1 cellular context compared by ENCODE assay signal in the genomic region with DNA sequence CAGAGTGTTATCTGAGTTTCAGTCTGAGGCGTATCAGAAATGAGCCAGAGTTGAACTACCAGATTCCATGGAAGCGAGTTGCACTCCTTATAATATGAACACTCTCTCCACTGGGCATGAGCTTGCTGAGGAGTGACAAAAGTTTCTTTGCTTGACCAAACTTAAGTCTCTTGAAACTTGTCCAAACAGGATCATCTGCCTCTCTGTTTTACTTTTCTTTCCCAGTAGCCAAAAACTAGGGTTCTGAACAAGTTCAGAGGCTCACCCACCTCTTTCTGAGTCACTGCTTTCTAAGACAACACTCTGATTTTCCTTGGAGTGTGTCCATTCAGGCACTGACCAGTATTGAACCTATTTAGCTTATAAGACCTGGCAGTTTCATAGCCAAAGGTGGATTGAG.
TF ChIP-seq lines count a peak whose summit lies in the region.

No MANE protein-coding gene starts in this region.

TF ChIP-seq in HepG2, 621 proteins besides CTCF, POLR2A, EP300 and RAD21 (continued from another document):
- TF ChIP-seq MEIS1 (CRISPR knock-in tag; IDR thresholded peaks at IDR 0.05; ENCODE audit: borderline replicate concordance) = no peak
- TF ChIP-seq ERF (CRISPR knock-in tag; IDR thresholded peaks at IDR 0.05) = no peak
- TF ChIP-seq ZNF724P (CRISPR knock-in tag; IDR thresholded peaks at IDR 0.05; ENCODE audit: borderline replicate concordance) = no peak
- TF ChIP-seq ESRRA (CRISPR knock-in tag; IDR thresholded peaks at IDR 0.05; ENCODE audit: low read depth) = no peak
- TF ChIP-seq, protein P1, sequence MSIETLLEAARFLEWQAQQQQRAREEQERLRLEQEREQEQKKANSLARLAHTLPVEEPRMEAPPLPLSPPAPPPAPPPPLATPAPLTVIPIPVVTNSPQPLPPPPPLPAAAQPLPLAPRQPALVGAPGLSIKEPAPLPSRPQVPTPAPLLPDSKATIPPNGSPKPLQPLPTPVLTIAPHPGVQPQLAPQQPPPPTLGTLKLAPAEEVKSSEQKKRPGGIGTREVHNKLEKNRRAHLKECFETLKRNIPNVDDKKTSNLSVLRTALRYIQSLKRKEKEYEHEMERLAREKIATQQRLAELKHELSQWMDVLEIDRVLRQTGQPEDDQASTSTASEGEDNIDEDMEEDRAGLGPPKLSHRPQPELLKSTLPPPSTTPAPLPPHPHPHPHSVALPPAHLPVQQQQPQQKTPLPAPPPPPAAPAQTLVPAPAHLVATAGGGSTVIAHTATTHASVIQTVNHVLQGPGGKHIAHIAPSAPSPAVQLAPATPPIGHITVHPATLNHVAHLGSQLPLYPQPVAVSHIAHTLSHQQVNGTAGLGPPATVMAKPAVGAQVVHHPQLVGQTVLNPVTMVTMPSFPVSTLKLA (IDR thresholded peaks at IDR 0.05) = no peak
- TF ChIP-seq MAFK (conservative IDR thresholded peaks at IDR 0.05 in 1 of 2, IDR thresholded peaks at IDR 0.05 in 1 of 2; ENCODE audit: low read length in 2 of 2) = no peak
- no peak for TF ChIP-seq RBM22 (optimal IDR thresholded peaks at IDR 0.05; ENCODE audit: low read length)
- TF ChIP-seq, protein P2, sequence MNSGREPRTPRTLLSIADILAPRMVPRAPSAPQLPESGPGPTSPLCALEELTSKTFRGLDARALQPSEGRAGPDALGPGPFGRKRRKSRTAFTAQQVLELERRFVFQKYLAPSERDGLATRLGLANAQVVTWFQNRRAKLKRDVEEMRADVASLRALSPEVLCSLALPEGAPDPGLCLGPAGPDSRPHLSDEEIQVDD (CRISPR knock-in tag; IDR thresholded peaks at IDR 0.05; ENCODE audit: borderline replicate concordance) = no peak
